13 cellular contexts compared by ENCODE assay signal in the genomic region with DNA sequence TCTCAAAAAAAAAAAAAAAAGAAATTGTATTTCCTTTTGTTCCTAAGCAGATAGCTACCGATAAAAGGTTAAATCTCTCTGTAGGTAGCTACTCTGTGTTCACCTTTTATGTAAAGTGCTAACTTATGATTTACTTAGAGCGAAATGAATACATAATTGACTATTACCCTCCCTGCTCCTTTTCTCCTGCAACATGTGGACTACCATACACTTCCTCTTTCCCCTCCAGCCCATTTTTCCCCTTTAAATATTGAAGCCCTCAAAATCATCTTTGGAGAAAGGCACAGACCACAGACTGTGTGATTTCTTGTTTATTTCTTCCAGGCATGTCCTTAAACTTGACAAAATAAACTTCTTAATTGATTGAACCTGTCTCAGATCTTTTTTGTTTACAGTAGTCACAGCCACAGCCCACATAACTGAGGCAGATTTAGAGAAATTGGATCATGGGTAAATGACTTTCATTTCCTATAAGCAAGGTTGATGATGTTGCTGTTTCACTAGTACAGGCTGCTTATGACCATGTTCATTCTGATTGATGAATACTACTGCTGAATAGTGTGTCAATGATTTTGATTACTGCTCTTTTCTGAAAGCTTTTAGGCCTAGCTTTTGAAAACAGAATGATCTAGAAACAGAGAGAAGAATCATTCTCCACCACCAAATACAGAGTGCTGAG. TPM values are rescaled to one million over a fixed set of nuclear protein-coding genes. Genes with fewer than 3 reads are reported as not detected.
DNase-seq lines count a peak whose midpoint lies in the region; ATAC-seq and TF ChIP-seq lines count a peak whose summit lies in the region.
"Had no signal": no experiment of that assay in that cellular context is flagged by ENCODE, and none has a peak within 500 bp of the region (broad histone marks: within the 10 kb centered on the region; RNA-seq: fewer than 3 reads in every experiment).

No MANE protein-coding gene starts in this region.

- H3K14ac ChIP-seq in neuronal stem cell (ENCODE audit: low read length) = no peak overlapping the region

- H3K36me3 ChIP-seq in Loucy (ENCODE audit: insufficient read depth, low read length) (no peaks in the 10 kb centered on the region), neuronal stem cell (replicated peaks in 1 of 2; ENCODE audit: control insufficient read depth in 2 of 2, insufficient read depth in 2 of 2, low read length in 2 of 2) (no peaks in the 10 kb centered on the region), psoas muscle (ENCODE audit: insufficient read depth in 1 of 2, low read depth in 1 of 2) (no peaks in the 10 kb centered on the region), thyroid gland (no peaks in the 10 kb centered on the region)

- H4K91ac ChIP-seq in neuronal stem cell (ENCODE audit: low read depth, low read length, poor library complexity) = no peak overlapping the region

- TF ChIP-seq CTCF in Loucy (conservative IDR thresholded peaks at IDR 0.05; ENCODE audit: low read length) (no peak), psoas muscle (IDR thresholded peaks at IDR 0.05) (no peak), thyroid gland (IDR thresholded peaks at IDR 0.05) (no peak)

- H3K4me1 ChIP-seq in Loucy (ENCODE audit: insufficient read depth, low read length, poor library complexity, severe bottlenecking) (no peaks in the 10 kb centered on the region), neuronal stem cell (ENCODE audit: control insufficient read depth in 2 of 2, insufficient read depth in 1 of 2, low read depth in 1 of 2, low read length in 2 of 2) (no peaks in the 10 kb centered on the region), psoas muscle (no peaks in the 10 kb centered on the region), thyroid gland (no peaks in the 10 kb centered on the region)

- WGBS in neuronal stem cell (ENCODE audit: extremely low coverage in 2 of 2, insufficient read length in 2 of 2, insufficient replicate concordance in 1 of 2), 2 donors = no CpG with 5 or more reads among the region's 2 CpGs
- WGBS in psoas muscle, 3 donors = 91 to 97% (median 94%) methylated on average over 2 of the region's 2 CpGs
- WGBS in thyroid gland, 2 donors = 94 to 98% methylated on average over 2 of the region's 2 CpGs

- H3K4me3 Mint-ChIP-seq in activated T-cell treated with anti-CD3 and anti-CD28 coated beads, Interleukin-2, amount 50 U/mL, for 72 hours = peak overlapping the region in 1 of 2 donors; percentile 49
- H3K4me3 Mint-ChIP-seq: stimulated activated naive CD8-positive, alpha-beta T cell treated with anti-CD3 and anti-CD28 coated beads, Interleukin-15, Interleukin-2, amounts not matched to agents 100 ng/mL and 50 ng/mL, for 24 hours had no signal

- no peaks in the 10 kb centered on the region for H4K20me1 ChIP-seq in Loucy (ENCODE audit: insufficient read depth, low read length, poor library complexity, severe bottlenecking)

- no peak overlapping the region for H2AK5ac ChIP-seq in neuronal stem cell (ENCODE audit: low read depth, low read length)

- H3K9ac ChIP-seq in Loucy (ENCODE audit: low read depth, low read length, poor library complexity, severe bottlenecking) (no peak overlapping the region), neuronal stem cell (ENCODE audit: low read depth, low read length, poor library complexity) (no peak overlapping the region)

- H3K4ac ChIP-seq in neuronal stem cell (ENCODE audit: low read length) = no peak overlapping the region

- H3K4me1 Mint-ChIP-seq in activated T-cell treated with anti-CD3 and anti-CD28 coated beads, Interleukin-2, amount 50 U/mL, for 72 hours (ENCODE audit: low read depth) = peaks cover 8% of the 10 kb centered on the region

- H2AFZ ChIP-seq in Loucy (ENCODE audit: low read length) = peak overlapping the region; percentile 73; the same call in 1 of the 2 replicates
- H2AFZ ChIP-seq in neuronal stem cell (ENCODE audit: low read length) = peak overlapping the region; percentile 18

- TF ChIP-seq POLR2A in thyroid gland (IDR thresholded peaks at IDR 0.05) = no peak

- H3K4me2 ChIP-seq in Loucy (ENCODE audit: low read depth, low read length, poor library complexity, severe bottlenecking) = no peak overlapping the region
- H3K4me2 ChIP-seq in neuronal stem cell (ENCODE audit: insufficient read depth, low read length, poor library complexity, severe bottlenecking) = no peak overlapping the region

- peaks cover 7% of the 10 kb centered on the region for H3K27me3 Mint-ChIP-seq in activated T-cell treated with anti-CD3 and anti-CD28 coated beads, Interleukin-2, amount 50 U/mL, for 72 hours (ENCODE audit: low read depth)

- no peaks in the 10 kb centered on the region for H3K9me2 ChIP-seq in Loucy (replicated peaks; ENCODE audit: low read depth, low read length)

- H4K8ac ChIP-seq in neuronal stem cell (ENCODE audit: low read depth, low read length) = no peak overlapping the region

- H3K9me3 ChIP-seq in Loucy (ENCODE audit: insufficient read depth, low read depth, low read length) (no peaks in the 10 kb centered on the region), neuronal stem cell (replicated peaks in 1 of 2; ENCODE audit: control insufficient read depth in 2 of 2, insufficient read depth in 1 of 2, low read depth in 1 of 2, low read length in 2 of 2) (no peaks in the 10 kb centered on the region), psoas muscle (no peaks in the 10 kb centered on the region), thyroid gland (no peaks in the 10 kb centered on the region)

- no peak overlapping the region for H2BK12ac ChIP-seq in neuronal stem cell (ENCODE audit: low read length)

- no peak for DNase-seq in activated T-cell treated with anti-CD3 and anti-CD28 coated beads, Interleukin-2, amount 50 U/mL, for 72 hours
- DNase-seq in activated T-cell treated with anti-CD3 and anti-CD28 coated beads for 4 hours (no peak), neuronal stem cell (ENCODE audit: low spot score) (no peak), psoas muscle (no peak), thyroid gland (no peak), NK-92 (lab: John Stamatoyannopoulos, UW; ENCODE audit: unreplicated experiment) (no peak)
- DNase-seq: activated gamma-delta T cell treated with Interleukin-2 at 50 U/mL for 16 hours; DMS 273 treated with DMSO at 0.1 percent for 48 hours; NCI-H1694 treated with DMSO at 0.1 percent for 48 hours; stimulated activated CD4-positive, alpha-beta T cell treated with anti-CD3 and anti-CD28 coated beads, Interleukin-4, amount 100 ng/mL, for 1 hour had no signal

- no peak overlapping the region for H3K18ac ChIP-seq in neuronal stem cell (ENCODE audit: low read length)

- H2BK120ac ChIP-seq in neuronal stem cell (ENCODE audit: low read depth, low read length) = no peak overlapping the region

- peak; percentile 82 to 92 for ATAC-seq in activated T-cell treated with anti-CD3 and anti-CD28 coated beads, Interleukin-2, amount 50 U/mL, for 72 hours (replicated peaks in 1 of 2)
- ATAC-seq in GM21576 (IDR thresholded peaks at IDR 0.05; ENCODE audit: unreplicated experiment) = peak; percentile 72
- no peak for ATAC-seq in psoas muscle

- H3K27ac ChIP-seq in neuronal stem cell (replicated peaks; ENCODE audit: low read length) = no peak overlapping the region
- H3K27ac ChIP-seq in psoas muscle = no peak overlapping the region
- no peak overlapping the region for H3K27ac ChIP-seq in thyroid gland

- no peaks in the 10 kb centered on the region for H3K79me1 ChIP-seq in neuronal stem cell (ENCODE audit: low read depth, low read length)

- intact Hi-C loops in psoas muscle (cut with DNase I) (loop anchor here in 1 of 2 donors (5.0 to 10.0 kb wide), 3 partner anchors 117 to 855 kb away; a partner anchor contains a TSS), thyroid gland (cut with DNase I) (no loop called here)

- no peaks in the 10 kb centered on the region for H3K27me3 ChIP-seq in Loucy (ENCODE audit: insufficient read depth, low read length, poor library complexity, severe bottlenecking)
- H3K27me3 ChIP-seq in neuronal stem cell (ENCODE audit: control insufficient read depth in 3 of 3, insufficient read depth in 3 of 3, low read depth in 1 of 3, low read length in 3 of 3) = no peaks in the 10 kb centered on the region
- no peaks in the 10 kb centered on the region for H3K27me3 ChIP-seq in psoas muscle (ENCODE audit: insufficient read depth in 3 of 3, low read length in 2 of 3)
- no peaks in the 10 kb centered on the region for H3K27me3 ChIP-seq in thyroid gland

- no peaks in the 10 kb centered on the region for H3F3A ChIP-seq in Loucy (ENCODE audit: low read depth)

- H2BK15ac ChIP-seq in neuronal stem cell (ENCODE audit: low read length) = no peak overlapping the region

- peak overlapping the region; percentile 74 for H3K27ac Mint-ChIP-seq in activated T-cell treated with anti-CD3 and anti-CD28 coated beads, Interleukin-2, amount 50 U/mL, for 72 hours
- H3K27ac Mint-ChIP-seq: stimulated activated naive CD8-positive, alpha-beta T cell treated with anti-CD3 and anti-CD28 coated beads, Interleukin-15, Interleukin-2, amounts not matched to agents 100 ng/mL and 50 ng/mL, for 24 hours had no signal

- H3K4me3 ChIP-seq in Loucy (ENCODE audit: low read length, poor library complexity, severe bottlenecking) (no peak overlapping the region), neuronal stem cell (ENCODE audit: low read length in 2 of 2) (no peak overlapping the region), psoas muscle (no peak overlapping the region), thyroid gland (replicated peaks in 1 of 3) (no peak overlapping the region)

- H3K23ac ChIP-seq in neuronal stem cell (ENCODE audit: low read depth, low read length, poor library complexity) = no peak overlapping the region

- no peak overlapping the region for H2BK5ac ChIP-seq in neuronal stem cell (ENCODE audit: low read length)

- H3K36me3 Mint-ChIP-seq in activated T-cell treated with anti-CD3 and anti-CD28 coated beads, Interleukin-2, amount 50 U/mL, for 72 hours (ENCODE audit: insufficient read depth in 2 of 2) = no peaks in the 10 kb centered on the region

- no peaks in the 10 kb centered on the region for H3K9me3 Mint-ChIP-seq in activated T-cell treated with anti-CD3 and anti-CD28 coated beads, Interleukin-2, amount 50 U/mL, for 72 hours
- H3K9me3 Mint-ChIP-seq: stimulated activated naive CD8-positive, alpha-beta T cell treated with anti-CD3 and anti-CD28 coated beads, Interleukin-15, Interleukin-2, amounts not matched to agents 100 ng/mL and 50 ng/mL, for 24 hours had no signal

- no peaks in the 10 kb centered on the region for H3K79me2 ChIP-seq in Loucy (ENCODE audit: insufficient read depth, low read length)

RNA-seq across cellular contexts. Expression of a gene that starts 59.2 kb away (rescaled TPM):
- 10 to 100 TPM; 30.6 to 40.0 TPM for total RNA-seq in activated T-cell treated with anti-CD3 and anti-CD28 coated beads, Interleukin-2, amount 50 U/mL, for 72 hours
- polyA plus RNA-seq in neuronal stem cell (2013, experiment 1 of 2) = 26.4 TPM
- 26.2 TPM for polyA plus RNA-seq in neuronal stem cell (2013, experiment 2 of 2)
- total RNA-seq in psoas muscle = 10 to 100 TPM; 29.0 to 42.6 (median 32.0) TPM
- 10 to 100 TPM; 25.6 to 53.0 (median 32.2) TPM for polyA plus RNA-seq in psoas muscle
- total RNA-seq in thyroid gland = 10 to 100 TPM; 35.2 to 42.9 (median 40.0) TPM

Comparison
In these comparisons a context has a peak if more than half of its experiments do, and no peak if none do; other contexts are left out.
1. ATAC-seq: peak in activated T-cell treated with anti-CD3 and anti-CD28 coated beads, Interleukin-2, amount 50 U/mL, for 72 hours (2 of 2) and GM21576 (single experiment); none in psoas muscle (0 of 4).